ENCODE assay signal across 8 cellular contexts in genomic region chr11:67630230-67630942, GRCh38. TPM values are rescaled to one million over a fixed set of nuclear protein-coding genes. Genes with fewer than 3 reads are reported as not detected.
DNase-seq lines count a peak whose midpoint lies in the region; ATAC-seq and TF ChIP-seq lines count a peak whose summit lies in the region.

No MANE protein-coding gene starts in this region.

- H3K27ac Mint-ChIP-seq in endodermal cell, result peak overlapping the region; percentile 94

- H3K4me3 ChIP-seq in endodermal cell (ENCODE audit: low read length), result peak overlapping the region; percentile 78
- peak overlapping the region; percentile 54 for H3K4me3 ChIP-seq in mesodermal cell (ENCODE audit: extremely low read depth, insufficient read depth, low read length, poor library complexity, severe bottlenecking)

- H3K36me3 Mint-ChIP-seq in endodermal cell (ENCODE audit: low read depth), result peaks cover 15% of the 10 kb centered on the region

- H3K4me1 Mint-ChIP-seq in endodermal cell, result peaks cover 7% of the 10 kb centered on the region

- H3K27ac ChIP-seq in endodermal cell (ENCODE audit: low read depth, low read length) (peak overlapping the region; percentile 83), mesodermal cell (ENCODE audit: low read depth, low read length, severe bottlenecking) (peak overlapping the region; percentile 79)

- no peaks in the 10 kb centered on the region for H3K9me3 Mint-ChIP-seq in endodermal cell

- H3K27me3 ChIP-seq in endodermal cell (ENCODE audit: control insufficient read depth, insufficient read depth, low read length, poor library complexity, severe bottlenecking), result no peaks in the 10 kb centered on the region

- peak; percentile 39 for ATAC-seq in GM21367 (IDR thresholded peaks at IDR 0.05; ENCODE audit: unreplicated experiment)

- TF ChIP-seq CTCF in endodermal cell (conservative IDR thresholded peaks at IDR 0.05), result peak; percentile 95

- no peaks in the 10 kb centered on the region for H3K27me3 Mint-ChIP-seq in endodermal cell (ENCODE audit: insufficient read depth)

- H3K36me3 ChIP-seq in endodermal cell (ENCODE audit: control insufficient read depth, insufficient read depth, low read length) (no peaks in the 10 kb centered on the region), mesodermal cell (ENCODE audit: control insufficient read depth, insufficient read depth, low read length) (no peaks in the 10 kb centered on the region)

- peak overlapping the region; percentile 65 for H3K4me3 Mint-ChIP-seq in endodermal cell

- H3K9me3 ChIP-seq in endodermal cell (ENCODE audit: control insufficient read depth, low read length) (no peaks in the 10 kb centered on the region), mesodermal cell (ENCODE audit: control insufficient read depth, low read length) (no peaks in the 10 kb centered on the region)

- DNase-seq in D341Med (ENCODE audit: low spot score) (peak; percentile 97), HT1080 (ENCODE audit: low read depth) (peak; percentile 86), NK-92 (lab: John Stamatoyannopoulos, UW; ENCODE audit: unreplicated experiment) (peak; percentile 69), endodermal cell (peak; percentile 100)
- peak; percentile 98 for DNase-seq in activated CD8-positive, alpha-beta memory T cell treated with anti-CD3 and anti-CD28 coated beads for 24 hours
- peak; percentile 87 to 96 for DNase-seq in stimulated activated CD8-positive, alpha-beta memory T cell treated with anti-CD3 and anti-CD28 coated beads, Interleukin-2, amount 100 ng/mL, for 1 hour (ENCODE audit: low read depth in 2 of 2)

- peak overlapping the region; percentile 25 for H3K9ac ChIP-seq in endodermal cell (ENCODE audit: extremely low read depth, low read length, poor library complexity, severe bottlenecking)

- H3K4me1 ChIP-seq in endodermal cell (ENCODE audit: control insufficient read depth, insufficient read depth, low read length), result peaks cover 8% of the 10 kb centered on the region
- peaks cover 6% of the 10 kb centered on the region for H3K4me1 ChIP-seq in mesodermal cell (ENCODE audit: control insufficient read depth, insufficient read depth, low read length, poor library complexity, severe bottlenecking)

- WGBS in endodermal cell (ENCODE audit: insufficient coverage in 1 of 2, insufficient read length in 1 of 2), 2 experiments, result 1% methylated on average over 26 to 70 of the region's 70 CpGs
- WGBS in mesodermal cell (ENCODE audit: insufficient coverage in 2 of 2), 2 experiments, result 1% methylated on average over 45 to 53 of the region's 70 CpGs

RNA-seq across cellular contexts. Expression of gene NUDT8, which starts 0.6 kb away (rescaled TPM):
- 17.0 and 21.5 TPM in 2 replicates for total RNA-seq in HT1080 (2014; rRNA removed; shearing (Covaris generic))
- 19.2 and 29.2 TPM in 2 replicates for polyA plus RNA-seq in HT1080 (2015; cell fraction: cytosol; rRNA removed)
- 15.3 and 17.2 TPM in 2 replicates for polyA plus RNA-seq in HT1080 (2015; cell fraction: nucleus; rRNA removed)
- 10 to 100 TPM in 1 of 2 donors, 1 to 10 TPM in 1; 9.5 to 13.1 TPM for total RNA-seq in endodermal cell
- polyA plus RNA-seq in endodermal cell (2013, experiment 1 of 2), result 13.6 TPM
- 13.4 TPM for polyA plus RNA-seq in endodermal cell (2013, experiment 2 of 2)
- 17.3 TPM for polyA plus RNA-seq in mesodermal cell (2013, experiment 1 of 2)
- 10.6 TPM for polyA plus RNA-seq in mesodermal cell (2013, experiment 2 of 2)

RNA-seq across cellular contexts. Expression of gene TBX10, which starts 9.2 kb away (rescaled TPM):
- not detected in 2 replicates for total RNA-seq in HT1080 (2014; rRNA removed; shearing (Covaris generic))
- polyA plus RNA-seq in HT1080 (2015; cell fraction: cytosol; rRNA removed), result not detected in 2 replicates
- not detected in 2 replicates for polyA plus RNA-seq in HT1080 (2015; cell fraction: nucleus; rRNA removed)
- not detected for total RNA-seq in endodermal cell
- 1.7 TPM for polyA plus RNA-seq in endodermal cell (2013, experiment 1 of 2)
- 1.7 TPM for polyA plus RNA-seq in endodermal cell (2013, experiment 2 of 2)
- not detected for polyA plus RNA-seq in mesodermal cell (2013, experiment 1 of 2)
- polyA plus RNA-seq in mesodermal cell (2013, experiment 2 of 2), result not detected

RNA-seq across cellular contexts. Expression of gene ACY3, which starts 20.1 kb away (rescaled TPM):
- not detected in 2 replicates for total RNA-seq in HT1080 (2014; rRNA removed; shearing (Covaris generic))
- 0.14 and 0.20 TPM in 2 replicates for polyA plus RNA-seq in HT1080 (2015; cell fraction: cytosol; rRNA removed)
- 0.31 and 0.52 TPM in 2 replicates for polyA plus RNA-seq in HT1080 (2015; cell fraction: nucleus; rRNA removed)
- total RNA-seq in endodermal cell, result under 1 TPM; 0.20 to 0.71 TPM
- polyA plus RNA-seq in endodermal cell (2013, experiment 1 of 2), result not detected
- not detected for polyA plus RNA-seq in endodermal cell (2013, experiment 2 of 2)
- polyA plus RNA-seq in mesodermal cell (2013, experiment 1 of 2), result not detected
- polyA plus RNA-seq in mesodermal cell (2013, experiment 2 of 2), result not detected

RNA-seq across cellular contexts. Expression of gene NDUFV1, which starts 23.6 kb away (rescaled TPM):
- 202 and 217 TPM in 2 replicates for total RNA-seq in HT1080 (2014; rRNA removed; shearing (Covaris generic))
- 136 and 158 TPM in 2 replicates for polyA plus RNA-seq in HT1080 (2015; cell fraction: cytosol; rRNA removed)
- polyA plus RNA-seq in HT1080 (2015; cell fraction: nucleus; rRNA removed), result 321 and 330 TPM in 2 replicates
- 100 to 1,000 TPM; 135 to 160 TPM for total RNA-seq in endodermal cell
- 138 TPM for polyA plus RNA-seq in endodermal cell (2013, experiment 1 of 2)
- 109 TPM for polyA plus RNA-seq in endodermal cell (2013, experiment 2 of 2)
- 111 TPM for polyA plus RNA-seq in mesodermal cell (2013, experiment 1 of 2)
- polyA plus RNA-seq in mesodermal cell (2013, experiment 2 of 2), result 104 TPM

RNA-seq across cellular contexts. Expression of gene ALDH3B2, which starts 44.0 kb away (rescaled TPM):
- total RNA-seq in HT1080 (2014; rRNA removed; shearing (Covaris generic)), result not detected in 2 replicates
- polyA plus RNA-seq in HT1080 (2015; cell fraction: cytosol; rRNA removed), result not detected in 2 replicates
- polyA plus RNA-seq in HT1080 (2015; cell fraction: nucleus; rRNA removed), result not detected in 2 replicates
- not detected for total RNA-seq in endodermal cell
- polyA plus RNA-seq in endodermal cell (2013, experiment 1 of 2), result not detected
- not detected for polyA plus RNA-seq in endodermal cell (2013, experiment 2 of 2)
- not detected for polyA plus RNA-seq in mesodermal cell (2013, experiment 1 of 2)
- polyA plus RNA-seq in mesodermal cell (2013, experiment 2 of 2), result not detected

Comparison
In these comparisons a context has a peak if more than half of its experiments do, and no peak if none do; other contexts are left out.
1. Peak in every context shown above with its lines: DNase-seq, ATAC-seq, H3K4me3 ChIP-seq and H3K27ac ChIP-seq.